In genomic region chr6:141202641-141203040, GRCh38 we compare ENCODE assay signal across 24 cellular contexts.
"Had no signal": no experiment of that assay in that cellular context is flagged by ENCODE, and none has a peak within 500 bp of the region (broad histone marks: within the 10 kb centered on the region; RNA-seq: fewer than 3 reads in every experiment).

No MANE protein-coding gene starts in this region.

- H3K9me3 ChIP-seq: adrenal gland, ascending aorta, colonic mucosa, neutrophil, right lobe of liver, uterus had no signal

- ATAC-seq: activated CD4-positive, alpha-beta T cell treated with anti-CD3 and anti-CD28 coated beads for 36 hours; foreskin keratinocyte; heart left ventricle; right lobe of liver; stimulated activated memory B cell treated with anti-CD40 and anti-IgM and Interleukin-4, amounts not matched to agents 10 μg/mL and 1 μg/mL and 100 μg/mL, for 72 hours; stimulated activated naive CD8-positive, alpha-beta T cell treated with anti-CD3 and anti-CD28 coated beads, Interleukin-15, amount 100 ng/mL, for 72 hours had no signal

- H3K27ac ChIP-seq: adrenal gland, cardiac muscle cell, colonic mucosa, foreskin keratinocyte, heart left ventricle, neutrophil, right lobe of liver, skin epidermis, uterus had no signal

- H3K4me3 ChIP-seq: adrenal gland, ascending aorta, cardiac muscle cell, colonic mucosa, heart left ventricle, right lobe of liver, skin epidermis, uterus had no signal

- DNase-seq: activated CD4-positive, alpha-beta T cell treated with anti-CD3 and anti-CD28 coated beads for 36 hours; activated CD4-positive, alpha-beta T cell treated with anti-CD3 and anti-CD28 coated beads, Interleukin-2, amount 50 U/mL, for 4 hours; activated CD4-positive, CD25-positive, alpha-beta regulatory T cell; activated CD8-positive, alpha-beta memory T cell treated with anti-CD3 and anti-CD28 coated beads for 24 hours; activated effector memory CD4-positive, alpha-beta T cell treated with Interleukin-2 at 50 U/mL for 16 hours; activated naive CD4-positive, alpha-beta T cell treated with Interleukin-2 at 50 U/mL for 16 hours; adrenal gland; cerebellar nuclear complex; colonic mucosa; effector CD8-positive, alpha-beta T cell; foreskin keratinocyte; heart left ventricle; naive B cell; nephron progenitor cell; right lobe of liver; stimulated activated CD4-positive, alpha-beta T cell treated with anti-CD3 and anti-CD28 coated beads, Interleukin-4, amount 100 ng/mL, for 24 hours; stimulated activated naive CD8-positive, alpha-beta T cell treated with anti-CD3 and anti-CD28 coated beads, Interleukin-15, amount 100 ng/mL, for 72 hours; substantia nigra; uterus had no signal

- H3K36me3 ChIP-seq: adrenal gland, ascending aorta, cardiac muscle cell, colonic mucosa, heart left ventricle, neutrophil, right lobe of liver, uterus had no signal

- H3K4me1 ChIP-seq: adrenal gland, colonic mucosa, foreskin keratinocyte, right lobe of liver, uterus had no signal

- H3K27me3 ChIP-seq: adrenal gland, ascending aorta, cardiac muscle cell, colonic mucosa, heart left ventricle, neutrophil, right lobe of liver, uterus had no signal
